8 cellular contexts compared by ENCODE assay signal in the genomic region with DNA sequence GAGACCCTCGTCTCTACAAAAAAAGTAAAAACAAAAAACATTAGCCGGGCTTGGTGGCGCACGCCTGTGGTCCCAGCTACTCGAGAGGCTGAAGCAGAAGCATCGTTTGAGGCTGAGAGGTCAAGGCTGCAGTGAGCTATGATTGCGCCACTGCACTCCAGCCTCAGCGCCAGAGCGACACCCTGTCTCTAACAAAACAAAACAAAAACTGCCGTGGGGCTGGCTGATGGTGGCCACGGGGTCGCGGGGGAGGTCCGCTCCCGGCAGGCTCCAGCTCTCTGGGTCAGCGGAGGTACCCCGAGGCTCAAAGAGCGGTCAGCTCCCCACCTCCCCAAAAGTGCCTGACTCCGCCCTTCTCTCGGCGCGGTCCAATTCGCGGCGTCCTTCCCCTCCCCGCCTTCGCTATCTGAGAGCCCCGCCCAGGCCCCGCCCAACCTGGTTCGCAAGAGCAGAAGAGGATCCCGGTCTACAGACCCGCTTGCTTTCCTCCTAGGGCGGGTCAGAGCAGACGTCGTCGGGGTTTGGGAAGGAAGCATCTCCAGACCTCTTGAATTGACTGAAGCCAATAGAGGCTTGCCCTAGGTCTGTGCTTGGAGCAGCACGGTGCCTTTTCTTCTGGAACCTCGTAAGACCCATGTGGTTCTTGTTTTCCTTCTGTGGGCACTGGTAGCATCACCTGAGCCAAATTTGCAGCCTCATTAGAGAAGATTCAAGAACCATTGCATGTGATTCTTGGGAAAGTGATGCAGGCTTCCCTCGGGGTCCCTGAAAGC. TPM values are rescaled to one million over a fixed set of nuclear protein-coding genes. Genes with fewer than 3 reads are reported as not detected.
DNase-seq lines count a peak whose midpoint lies in the region; ATAC-seq lines count a peak whose summit lies in the region.

No MANE protein-coding gene starts in this region.

- peak overlapping the region; percentile 11 for H3K4me3 ChIP-seq in mesodermal cell (ENCODE audit: extremely low read depth, insufficient read depth, low read length, poor library complexity, severe bottlenecking)

- ATAC-seq in HG03442 (IDR thresholded peaks at IDR 0.05; ENCODE audit: unreplicated experiment): peak; percentile 42
- ATAC-seq in activated T-cell treated with anti-CD3 and anti-CD28 coated beads, Interleukin-2, amount 50 U/mL, for 72 hours (replicated peaks in 1 of 2): peak; percentile 62 to 77
- ATAC-seq in sciatic nerve: no peak
- no peak for ATAC-seq in HG02763 (IDR thresholded peaks at IDR 0.05; ENCODE audit: unreplicated experiment)

- H3K36me3 ChIP-seq in mesodermal cell (ENCODE audit: control insufficient read depth, insufficient read depth, low read length): no peaks in the 10 kb centered on the region

- no peaks in the 10 kb centered on the region for H3K9me3 ChIP-seq in mesodermal cell (ENCODE audit: control insufficient read depth, low read length)

- no peaks in the 10 kb centered on the region for H3K36me3 Mint-ChIP-seq in activated T-cell treated with anti-CD3 and anti-CD28 coated beads, Interleukin-2, amount 50 U/mL, for 72 hours (ENCODE audit: insufficient read depth in 2 of 2)

- peak; percentile 43 to 49 for DNase-seq in SHP77 (lab: John Stamatoyannopoulos, UW)
- DNase-seq in SHP77 treated with DMSO at 0.1 percent for 48 hours (lab: John Stamatoyannopoulos, UW): no peak
- peak; percentile 58 to 62 for DNase-seq in activated T-cell treated with anti-CD3 and anti-CD28 coated beads, Interleukin-2, amount 50 U/mL, for 72 hours
- no peak for DNase-seq in kidney tubule cell (ENCODE audit: low spot score)
- no peak for DNase-seq in sciatic nerve (ENCODE audit: low spot score)

- peaks cover 51% of the 10 kb centered on the region for H3K4me1 Mint-ChIP-seq in activated T-cell treated with anti-CD3 and anti-CD28 coated beads, Interleukin-2, amount 50 U/mL, for 72 hours (ENCODE audit: low read depth)

- peaks cover 80% of the 10 kb centered on the region for H3K27me3 Mint-ChIP-seq in activated T-cell treated with anti-CD3 and anti-CD28 coated beads, Interleukin-2, amount 50 U/mL, for 72 hours (ENCODE audit: low read depth)

- H3K27ac Mint-ChIP-seq in activated T-cell treated with anti-CD3 and anti-CD28 coated beads, Interleukin-2, amount 50 U/mL, for 72 hours: no peak overlapping the region

- H3K9me3 Mint-ChIP-seq in activated T-cell treated with anti-CD3 and anti-CD28 coated beads, Interleukin-2, amount 50 U/mL, for 72 hours: no peaks in the 10 kb centered on the region

- peak overlapping the region; percentile 76 to 82 for H3K4me3 Mint-ChIP-seq in activated T-cell treated with anti-CD3 and anti-CD28 coated beads, Interleukin-2, amount 50 U/mL, for 72 hours

- 4 to 6% methylated on average over 21 to 28 of the region's 39 CpGs for WGBS in mesodermal cell (ENCODE audit: insufficient coverage in 2 of 2), 2 experiments

- intact Hi-C loops in sciatic nerve (cut with DNase I): no loop called here

- no peak overlapping the region for H3K27ac ChIP-seq in mesodermal cell (ENCODE audit: low read depth, low read length, severe bottlenecking)

- H3K4me1 ChIP-seq in mesodermal cell (ENCODE audit: control insufficient read depth, insufficient read depth, low read length, poor library complexity, severe bottlenecking): peaks cover 5% of the 10 kb centered on the region

RNA-seq across cellular contexts. Expression of a gene that starts 7.8 kb away (rescaled TPM):
- total RNA-seq in activated T-cell treated with anti-CD3 and anti-CD28 coated beads, Interleukin-2, amount 50 U/mL, for 72 hours: not detected
- polyA plus RNA-seq in mesodermal cell (2013, experiment 1 of 2): not detected
- not detected for polyA plus RNA-seq in mesodermal cell (2013, experiment 2 of 2)
- total RNA-seq in sciatic nerve: not detected

RNA-seq across cellular contexts. Expression of a gene that starts 45.5 kb away (rescaled TPM):
- not detected for total RNA-seq in activated T-cell treated with anti-CD3 and anti-CD28 coated beads, Interleukin-2, amount 50 U/mL, for 72 hours
- polyA plus RNA-seq in mesodermal cell (2013, experiment 1 of 2): 1.4 TPM
- not detected for polyA plus RNA-seq in mesodermal cell (2013, experiment 2 of 2)
- not detected for total RNA-seq in sciatic nerve

RNA-seq across cellular contexts. Expression of a gene that starts 53.0 kb away (rescaled TPM):
- total RNA-seq in activated T-cell treated with anti-CD3 and anti-CD28 coated beads, Interleukin-2, amount 50 U/mL, for 72 hours: not detected
- polyA plus RNA-seq in mesodermal cell (2013, experiment 1 of 2): not detected
- polyA plus RNA-seq in mesodermal cell (2013, experiment 2 of 2): not detected
- total RNA-seq in sciatic nerve: not detected

Comparison
In these comparisons a context has a peak if more than half of its experiments do, and no peak if none do; other contexts are left out.
1. DNase-seq: peak in SHP77 (2 of 2) and activated T-cell treated with anti-CD3 and anti-CD28 coated beads, Interleukin-2, amount 50 U/mL, for 72 hours (2 of 2); none in SHP77 treated with DMSO at 0.1 percent for 48 hours (single experiment), kidney tubule cell (single experiment) and sciatic nerve (single experiment).
2. ATAC-seq: peak in HG03442 (single experiment) and activated T-cell treated with anti-CD3 and anti-CD28 coated beads, Interleukin-2, amount 50 U/mL, for 72 hours (2 of 2); none in sciatic nerve (single experiment) and HG02763 (single experiment).